18 cellular contexts compared by ENCODE assay signal in genomic region chr2:17461087-17461475, GRCh38. TPM values are rescaled to one million over a fixed set of nuclear protein-coding genes. Genes with fewer than 3 reads are reported as not detected.
DNase-seq lines count a peak whose midpoint lies in the region; ATAC-seq and FAIRE-seq lines count a peak whose summit lies in the region.
"Had no signal": no experiment of that assay in that cellular context is flagged by ENCODE, and none has a peak within 500 bp of the region (broad histone marks: within the 10 kb centered on the region; RNA-seq: fewer than 3 reads in every experiment).

No MANE protein-coding gene starts in this region.

- no peak for ATAC-seq in GM19463 (IDR thresholded peaks at IDR 0.05; ENCODE audit: unreplicated experiment)
- ATAC-seq: GM12878 had no signal

- no peaks in the 10 kb centered on the region for H3K27me3 ChIP-seq in Karpas-422 (ENCODE audit: low read length)

- H3K27ac ChIP-seq in Karpas-422 (ENCODE audit: low read length) = no peak overlapping the region
- H3K27ac ChIP-seq: 22Rv1, HL-60 had no signal

- no peak overlapping the region for H3K9ac ChIP-seq in Karpas-422 (ENCODE audit: low read length)

- no peaks in the 10 kb centered on the region for H4K20me1 ChIP-seq in Karpas-422 (ENCODE audit: insufficient read depth, low read depth, low read length)

- H2AFZ ChIP-seq in Karpas-422 (ENCODE audit: low read length) = no peak overlapping the region

- no peaks in the 10 kb centered on the region for H3K79me2 ChIP-seq in Karpas-422 (ENCODE audit: low read length)

- no peaks in the 10 kb centered on the region for H3K9me2 ChIP-seq in Karpas-422 (replicated peaks; ENCODE audit: insufficient read depth, low read length)

- H3K36me3 ChIP-seq in Karpas-422 (ENCODE audit: insufficient read depth, low read length) = no peaks in the 10 kb centered on the region

- H3K4me3 ChIP-seq in Karpas-422 (ENCODE audit: low read length) = no peak overlapping the region
- H3K4me3 ChIP-seq: GM12878 had no signal

- peaks cover 30% of the 10 kb centered on the region for H3K4me1 ChIP-seq in Karpas-422 (ENCODE audit: low read length)
- H3K4me1 ChIP-seq: Caco-2 had no signal

- H3K4me2 ChIP-seq in Karpas-422 (ENCODE audit: low read depth, low read length, poor library complexity, severe bottlenecking) = peak overlapping the region; percentile 47

- peak; percentile 41 for DNase-seq in NCI-H1105 treated with DMSO at 0.1 percent for 48 hours (lab: John Stamatoyannopoulos, UW)
- no peak for DNase-seq in NCI-H1105 (lab: John Stamatoyannopoulos, UW)
- DNase-seq in Karpas-422 = peak; percentile 55
- peak; percentile 69 for DNase-seq in NCI-H345 treated with DMSO at 0.1 percent for 48 hours (lab: John Stamatoyannopoulos, UW; ENCODE audit: unreplicated experiment)
- DNase-seq in inferior parietal cortex (ENCODE audit: extremely low spot score) = no peak
- DNase-seq in SHP77 (lab: John Stamatoyannopoulos, UW) = no peak
- DNase-seq: Caco-2; CD8-positive, alpha-beta memory T cell; HCEC 1CT; HFFc6 had no signal

- H3K9me3 ChIP-seq in Karpas-422 (ENCODE audit: low read length) = no peaks in the 10 kb centered on the region
- H3K9me3 ChIP-seq: Caco-2 had no signal

- FAIRE-seq in islet of Langerhans (lab: Jason Lieb, UNC) = peak; percentile 76
- FAIRE-seq: GM12878, GM18507, GM19239 had no signal

RNA-seq across cellular contexts. Expression of gene RAD51AP2, which starts 57.2 kb away (rescaled TPM):
- total RNA-seq in Karpas-422 (2014; rRNA removed; shearing (Covaris generic); ENCODE audit: low replicate concordance) = not detected in 2 replicates
- total RNA-seq: Caco-2; CD8-positive, alpha-beta memory T cell; G401; HFFc6 had no signal

Comparison
In these comparisons a context has a peak if more than half of its experiments do, and no peak if none do; other contexts are left out.
1. DNase-seq: peak in NCI-H1105 treated with DMSO at 0.1 percent for 48 hours (single experiment), Karpas-422 (single experiment) and NCI-H345 treated with DMSO at 0.1 percent for 48 hours (single experiment); none in NCI-H1105 (single experiment), inferior parietal cortex (single experiment) and SHP77 (0 of 2).